In genomic region chr2:27262379-27263286, GRCh38 we compare ENCODE assay signal across 8 cellular contexts. TPM values are rescaled to one million over a fixed set of nuclear protein-coding genes. Genes with fewer than 3 reads are reported as not detected.
DNase-seq lines count a peak whose midpoint lies in the region; ATAC-seq and TF ChIP-seq lines count a peak whose summit lies in the region.

TSS of gene SLC30A3 (minus strand) at chr2:27263047. CDS start at chr2:27262906, 141 bp downstream.

- H3K4me3 Mint-ChIP-seq in CD8-positive, alpha-beta memory T cell, result peak within 1 kb of the TSS; percentile 71 to 97 (median 92)
- peak within 1 kb of the TSS; percentile 99 for H3K4me3 Mint-ChIP-seq in T-helper 17 cell

- peaks cover 44 to 57% of the 10 kb centered on the region in 2 donors for H3K27me3 Mint-ChIP-seq in CD8-positive, alpha-beta memory T cell
- H3K27me3 Mint-ChIP-seq in T-helper 17 cell, result peaks cover 58% of the 10 kb centered on the region

- H3K4me1 ChIP-seq in CD8-positive, alpha-beta memory T cell (ENCODE audit: insufficient read depth, low read length), result peaks cover 19% of the 10 kb centered on the region
- H3K4me1 ChIP-seq in iPS-20b (ENCODE audit: insufficient read depth, low read length), result peaks cover 6% of the 10 kb centered on the region; the same call in 1 of the 2 replicates

- H3K27ac Mint-ChIP-seq in CD8-positive, alpha-beta memory T cell, result peak within 1 kb of the TSS in 5 of 8 donors; percentile 7 to 89 (median 67)
- H3K27ac Mint-ChIP-seq in T-helper 17 cell, result peak within 1 kb of the TSS; percentile 82

- peak; percentile 42 to 69 (median 63) for DNase-seq in CD8-positive, alpha-beta memory T cell
- DNase-seq in HPDE6-E6E7 (ENCODE audit: extremely low spot score) (peak; percentile 46), T-helper 17 cell (peak; percentile 41 to 65 (median 63)), astrocyte of the cerebellum (ENCODE audit: low read depth) (no peak)
- peak; percentile 44 to 76 for DNase-seq in stimulated activated CD4-positive, alpha-beta T cell treated with anti-CD3 and anti-CD28 coated beads, Interleukin-12 subunit alpha, Interleukin-12 subunit beta, amount 100 ng/mL, for 24 hours (ENCODE audit: low read depth in 2 of 2)

- H3K9me3 ChIP-seq in CD8-positive, alpha-beta memory T cell (ENCODE audit: low read length), result no peaks in the 10 kb centered on the region
- H3K9me3 ChIP-seq in T-helper 17 cell (ENCODE audit: control insufficient read depth, low read length, poor library complexity, severe bottlenecking) (no peaks in the 10 kb centered on the region), iPS-20b (ENCODE audit: insufficient read depth, low read depth, low read length) (no peaks in the 10 kb centered on the region; the same call in 1 of the 2 replicates)

- no peak for TF ChIP-seq CTCF in astrocyte of the cerebellum (IDR thresholded peaks at IDR 0.05; ENCODE audit: low read depth, low read length, missing control alignments)

- POLR2A ChIA-PET in CD8-positive, alpha-beta memory T cell (lab: Charles Lee), result no interaction called here

- ATAC-seq in T-helper 17 cell (peak; percentile 59), GM19455 (IDR thresholded peaks at IDR 0.05; ENCODE audit: unreplicated experiment) (no peak), GM21528 (IDR thresholded peaks at IDR 0.05; ENCODE audit: low FRiP score, unreplicated experiment) (no peak)

- peak within 1 kb of the TSS; percentile 37; the same call in 1 of the 2 replicates for H3K9ac ChIP-seq in iPS-20b (ENCODE audit: low read depth, low read length)

- H3K36me3 Mint-ChIP-seq in CD8-positive, alpha-beta memory T cell, result peaks cover 0 to 2% (median 0%) of the 10 kb centered on the region in 3 donors
- peaks cover 27% of the 10 kb centered on the region for H3K36me3 Mint-ChIP-seq in T-helper 17 cell (ENCODE audit: low read depth)

- no peaks in the 10 kb centered on the region for H3K36me3 ChIP-seq in CD8-positive, alpha-beta memory T cell (ENCODE audit: insufficient read depth, low read length)
- no peaks in the 10 kb centered on the region for H3K36me3 ChIP-seq in iPS-20b (ENCODE audit: insufficient read depth, low read depth, low read length)

- CTCF ChIA-PET in CD8-positive, alpha-beta memory T cell (lab: Charles Lee), result interaction anchor here (2.1 to 5.5 kb wide), 2 partner anchors 18 to 41 kb away, joined by 7 to 42 read pairs; no protein-coding TSS in a partner anchor

- in situ Hi-C loops in astrocyte of the cerebellum (cut with HindIII; ENCODE audit: low sequenced_read_pairs), result no loop called here

- peaks cover 0 to 2% (median 0%) of the 10 kb centered on the region in 5 donors for H3K9me3 Mint-ChIP-seq in CD8-positive, alpha-beta memory T cell

- H3K27ac ChIP-seq in CD8-positive, alpha-beta memory T cell (ENCODE audit: low read depth, low read length), result no peak within 1 kb of the TSS
- no peak within 1 kb of the TSS for H3K27ac ChIP-seq in iPS-20b (ENCODE audit: low read length)

- peaks cover 25 to 36% (median 31%) of the 10 kb centered on the region in 3 donors for H3K4me1 Mint-ChIP-seq in CD8-positive, alpha-beta memory T cell
- H3K4me1 Mint-ChIP-seq in T-helper 17 cell, result peaks cover 30% of the 10 kb centered on the region

- H3K4me3 ChIP-seq in CD8-positive, alpha-beta memory T cell (ENCODE audit: low read length), result peak within 1 kb of the TSS; percentile 59
- H3K4me3 ChIP-seq in astrocyte of the cerebellum (ENCODE audit: low read depth, low read length) (peak within 1 kb of the TSS; percentile 30), iPS-20b (ENCODE audit: low read length) (peak within 1 kb of the TSS; percentile 71)

- peaks cover 44% of the 10 kb centered on the region for H3K27me3 ChIP-seq in CD8-positive, alpha-beta memory T cell (ENCODE audit: insufficient read depth, low read length, poor library complexity, severe bottlenecking)
- peaks cover 81% of the 10 kb centered on the region for H3K27me3 ChIP-seq in iPS-20b (ENCODE audit: insufficient read depth, low read length)

RNA-seq across cellular contexts. Expression of gene SLC30A3, which starts in this region (rescaled TPM):
- under 1 TPM; 0.33 to 0.55 TPM for total RNA-seq in CD8-positive, alpha-beta memory T cell
- polyA plus RNA-seq in CD8-positive, alpha-beta memory T cell, result not detected
- under 1 TPM in 1 of 2 donors, not detected in 1; 0.13 TPM for total RNA-seq in T-helper 17 cell

Comparison
In these comparisons a context has a peak if more than half of its experiments do, and no peak if none do; other contexts are left out.
1. Peak in DNase-seq and H3K4me3 ChIP-seq in CD8-positive, alpha-beta memory T cell; RNA of the gene not detected or under 1 TPM.
2. Peak in DNase-seq and ATAC-seq in T-helper 17 cell; RNA of the gene not detected or under 1 TPM.